1 cellular context compared by ENCODE assay signal in the genomic region with DNA sequence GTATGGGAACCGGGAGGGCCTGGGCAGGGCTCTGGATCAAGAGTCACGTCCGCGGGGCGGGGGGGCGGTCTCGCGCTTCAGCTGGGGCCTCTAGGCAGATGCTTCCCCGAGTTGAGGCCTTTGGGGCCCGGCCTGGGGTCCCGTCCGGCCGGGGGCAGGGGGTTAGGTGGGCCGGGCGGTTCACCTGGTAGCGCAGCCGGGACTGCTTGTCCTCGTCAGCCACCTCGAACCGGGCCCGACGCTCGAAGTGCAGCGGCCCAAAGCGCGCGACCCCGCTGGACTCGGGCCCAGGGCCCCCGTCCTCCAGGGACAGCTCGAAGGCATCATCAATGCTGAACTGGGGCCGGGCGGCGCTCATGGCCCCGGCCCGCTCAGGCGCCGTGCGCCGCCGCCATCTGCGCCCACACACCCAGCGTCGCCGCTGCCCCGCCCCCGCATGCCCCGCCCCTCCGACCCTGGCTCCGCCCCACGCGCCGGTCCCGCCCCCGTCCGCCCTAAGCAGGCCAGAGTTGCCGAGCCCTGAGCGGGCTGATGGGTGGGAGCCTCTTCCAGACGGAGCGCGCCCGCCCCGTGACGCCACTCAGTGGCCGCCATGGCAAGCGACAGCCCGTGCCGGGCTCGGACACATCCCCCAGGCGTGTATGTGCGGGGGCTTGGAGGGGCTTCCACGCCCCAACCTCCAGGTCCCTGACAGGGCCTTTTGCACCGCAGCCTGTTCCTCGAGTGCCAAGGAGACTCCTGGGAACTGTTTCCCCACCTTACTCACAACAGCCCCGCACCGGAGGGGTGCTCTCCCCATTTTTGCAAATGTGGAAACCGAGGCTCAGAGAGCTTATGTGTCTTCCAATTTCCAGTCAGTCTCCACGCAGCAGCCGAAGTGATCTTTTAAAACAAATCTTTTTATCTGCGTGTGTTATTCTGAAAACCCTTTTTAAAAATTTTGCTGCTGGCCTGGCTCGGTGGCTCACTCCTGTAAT.
TF ChIP-seq lines count a peak whose summit lies in the region.

A gene with protein sequence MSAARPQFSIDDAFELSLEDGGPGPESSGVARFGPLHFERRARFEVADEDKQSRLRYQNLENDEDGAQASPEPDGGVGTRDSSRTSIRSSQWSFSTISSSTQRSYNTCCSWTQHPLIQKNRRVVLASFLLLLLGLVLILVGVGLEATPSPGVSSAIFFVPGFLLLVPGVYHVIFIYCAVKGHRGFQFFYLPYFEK (minus strand): TSS at position 417 of the 977 bp plus-strand sequence. CDS start 59 bp downstream, at position 358.

TF ChIP-seq in K562, 482 proteins besides CTCF, POLR2A, EP300 and RAD21 (continued from another document and continues in another):
- TF ChIP-seq, protein P1, sequence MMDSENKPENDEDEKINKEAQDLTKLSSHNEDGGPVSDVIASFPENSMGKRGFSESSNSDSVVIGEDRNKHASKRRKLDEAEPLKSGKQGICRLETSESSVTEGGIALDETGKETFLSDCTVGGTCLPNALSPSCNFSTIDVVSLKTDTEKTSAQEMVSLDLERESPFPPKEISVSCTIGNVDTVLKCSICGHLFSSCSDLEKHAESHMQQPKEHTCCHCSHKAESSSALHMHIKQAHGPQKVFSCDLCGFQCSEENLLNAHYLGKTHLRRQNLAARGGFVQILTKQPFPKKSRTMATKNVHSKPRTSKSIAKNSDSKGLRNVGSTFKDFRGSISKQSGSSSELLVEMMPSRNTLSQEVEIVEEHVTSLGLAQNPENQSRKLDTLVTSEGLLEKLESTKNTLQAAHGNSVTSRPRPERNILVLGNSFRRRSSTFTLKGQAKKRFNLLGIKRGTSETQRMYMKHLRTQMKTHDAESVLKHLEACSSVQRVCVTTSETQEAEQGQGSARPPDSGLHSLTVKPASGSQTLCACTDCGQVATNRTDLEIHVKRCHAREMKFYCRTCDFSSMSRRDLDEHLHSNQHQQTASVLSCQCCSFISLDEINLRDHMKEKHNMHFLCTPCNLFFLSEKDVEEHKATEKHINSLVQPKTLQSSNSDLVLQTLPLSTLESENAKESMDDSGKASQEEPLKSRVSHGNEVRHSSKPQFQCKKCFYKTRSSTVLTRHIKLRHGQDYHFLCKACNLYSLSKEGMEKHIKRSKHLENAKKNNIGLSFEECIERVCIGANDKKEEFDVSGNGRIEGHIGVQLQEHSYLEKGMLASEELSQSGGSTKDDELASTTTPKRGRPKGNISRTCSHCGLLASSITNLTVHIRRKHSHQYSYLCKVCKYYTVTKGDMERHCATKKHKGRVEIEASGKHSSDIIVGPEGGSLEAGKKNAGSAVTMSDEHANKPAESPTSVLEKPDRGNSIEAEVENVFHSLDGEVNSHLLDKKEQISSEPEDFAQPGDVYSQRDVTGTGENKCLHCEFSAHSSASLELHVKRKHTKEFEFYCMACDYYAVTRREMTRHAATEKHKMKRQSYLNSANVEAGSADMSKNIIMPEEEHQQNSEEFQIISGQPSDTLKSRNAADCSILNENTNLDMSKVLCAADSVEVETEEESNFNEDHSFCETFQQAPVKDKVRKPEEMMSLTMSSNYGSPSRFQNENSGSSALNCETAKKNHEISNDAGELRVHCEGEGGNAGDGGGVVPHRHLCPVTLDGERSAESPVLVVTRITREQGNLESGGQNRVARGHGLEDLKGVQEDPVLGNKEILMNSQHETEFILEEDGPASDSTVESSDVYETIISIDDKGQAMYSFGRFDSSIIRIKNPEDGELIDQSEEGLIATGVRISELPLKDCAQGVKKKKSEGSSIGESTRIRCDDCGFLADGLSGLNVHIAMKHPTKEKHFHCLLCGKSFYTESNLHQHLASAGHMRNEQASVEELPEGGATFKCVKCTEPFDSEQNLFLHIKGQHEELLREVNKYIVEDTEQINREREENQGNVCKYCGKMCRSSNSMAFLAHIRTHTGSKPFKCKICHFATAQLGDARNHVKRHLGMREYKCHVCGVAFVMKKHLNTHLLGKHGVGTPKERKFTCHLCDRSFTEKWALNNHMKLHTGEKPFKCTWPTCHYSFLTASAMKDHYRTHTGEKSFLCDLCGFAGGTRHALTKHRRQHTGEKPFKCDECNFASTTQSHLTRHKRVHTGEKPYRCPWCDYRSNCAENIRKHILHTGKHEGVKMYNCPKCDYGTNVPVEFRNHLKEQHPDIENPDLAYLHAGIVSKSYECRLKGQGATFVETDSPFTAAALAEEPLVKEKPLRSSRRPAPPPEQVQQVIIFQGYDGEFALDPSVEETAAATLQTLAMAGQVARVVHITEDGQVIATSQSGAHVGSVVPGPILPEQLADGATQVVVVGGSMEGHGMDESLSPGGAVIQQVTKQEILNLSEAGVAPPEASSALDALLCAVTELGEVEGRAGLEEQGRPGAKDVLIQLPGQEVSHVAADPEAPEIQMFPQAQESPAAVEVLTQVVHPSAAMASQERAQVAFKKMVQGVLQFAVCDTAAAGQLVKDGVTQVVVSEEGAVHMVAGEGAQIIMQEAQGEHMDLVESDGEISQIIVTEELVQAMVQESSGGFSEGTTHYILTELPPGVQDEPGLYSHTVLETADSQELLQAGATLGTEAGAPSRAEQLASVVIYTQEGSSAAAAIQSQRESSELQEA (IDR thresholded peaks at IDR 0.05; ENCODE audit: low read depth) = 0 out of 2 replicates have a peak, but pooled peaks have one; percentile 25
- TF ChIP-seq ZBTB17 (CRISPR knock-in tag; IDR thresholded peaks at IDR 0.05) = peak; percentile 99
- TF ChIP-seq, protein P2, sequence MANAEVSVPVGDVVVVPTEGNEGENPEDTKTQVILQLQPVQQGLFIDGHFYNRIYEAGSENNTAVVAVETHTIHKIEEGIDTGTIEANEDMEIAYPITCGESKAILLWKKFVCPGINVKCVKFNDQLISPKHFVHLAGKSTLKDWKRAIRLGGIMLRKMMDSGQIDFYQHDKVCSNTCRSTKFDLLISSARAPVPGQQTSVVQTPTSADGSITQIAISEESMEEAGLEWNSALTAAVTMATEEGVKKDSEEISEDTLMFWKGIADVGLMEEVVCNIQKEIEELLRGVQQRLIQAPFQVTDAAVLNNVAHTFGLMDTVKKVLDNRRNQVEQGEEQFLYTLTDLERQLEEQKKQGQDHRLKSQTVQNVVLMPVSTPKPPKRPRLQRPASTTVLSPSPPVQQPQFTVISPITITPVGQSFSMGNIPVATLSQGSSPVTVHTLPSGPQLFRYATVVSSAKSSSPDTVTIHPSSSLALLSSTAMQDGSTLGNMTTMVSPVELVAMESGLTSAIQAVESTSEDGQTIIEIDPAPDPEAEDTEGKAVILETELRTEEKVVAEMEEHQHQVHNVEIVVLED (CRISPR knock-in tag; IDR thresholded peaks at IDR 0.05) = 0 out of 2 replicates have a peak, but pooled peaks have one; percentile 13
- TF ChIP-seq PML (IDR thresholded peaks at IDR 0.05; ENCODE audit: low read length) = peak; percentile 73; the same call in 1 of the 2 replicates
- TF ChIP-seq NCOA1 (IDR thresholded peaks at IDR 0.05; ENCODE audit: low read depth) = no peak
- TF ChIP-seq ZC3H8 (IDR thresholded peaks at IDR 0.05) = no peak
- TF ChIP-seq EGR1 (conservative IDR thresholded peaks at IDR 0.05) = peak; percentile 72
- no peak for TF ChIP-seq XRCC4 (IDR thresholded peaks at IDR 0.05; ENCODE audit: extremely low read depth, insufficient read depth, insufficient read length)
- no peak for TF ChIP-seq ZNF224 (CRISPR knock-in tag; IDR thresholded peaks at IDR 0.05)
- no peak for TF ChIP-seq GABPB2 (CRISPR knock-in tag; conservative IDR thresholded peaks at IDR 0.05)
- peak; percentile 61; the same call in 1 of the 2 replicates for TF ChIP-seq LCOR (CRISPR knock-in tag; IDR thresholded peaks at IDR 0.05)
- no peak for TF ChIP-seq BRD4 (IDR thresholded peaks at IDR 0.05)
- TF ChIP-seq, protein P3, sequence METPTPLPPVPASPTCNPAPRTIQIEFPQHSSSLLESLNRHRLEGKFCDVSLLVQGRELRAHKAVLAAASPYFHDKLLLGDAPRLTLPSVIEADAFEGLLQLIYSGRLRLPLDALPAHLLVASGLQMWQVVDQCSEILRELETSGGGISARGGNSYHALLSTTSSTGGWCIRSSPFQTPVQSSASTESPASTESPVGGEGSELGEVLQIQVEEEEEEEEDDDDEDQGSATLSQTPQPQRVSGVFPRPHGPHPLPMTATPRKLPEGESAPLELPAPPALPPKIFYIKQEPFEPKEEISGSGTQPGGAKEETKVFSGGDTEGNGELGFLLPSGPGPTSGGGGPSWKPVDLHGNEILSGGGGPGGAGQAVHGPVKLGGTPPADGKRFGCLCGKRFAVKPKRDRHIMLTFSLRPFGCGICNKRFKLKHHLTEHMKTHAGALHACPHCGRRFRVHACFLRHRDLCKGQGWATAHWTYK (CRISPR knock-in tag; IDR thresholded peaks at IDR 0.05) = 0 out of 2 replicates have a peak, but pooled peaks have one; percentile 63
- 0 out of 2 replicates have a peak, but pooled peaks have one; percentile 42 for TF ChIP-seq ESRRA (IDR thresholded peaks at IDR 0.05; ENCODE audit: borderline replicate concordance, low read depth)
- no peak for TF ChIP-seq CAMTA2 (CRISPR knock-in tag; conservative IDR thresholded peaks at IDR 0.05)
- TF ChIP-seq KDM2B (CRISPR knock-in tag; IDR thresholded peaks at IDR 0.05) = peak; percentile 86; the same call in 1 of the 2 replicates
- TF ChIP-seq, protein P4, sequence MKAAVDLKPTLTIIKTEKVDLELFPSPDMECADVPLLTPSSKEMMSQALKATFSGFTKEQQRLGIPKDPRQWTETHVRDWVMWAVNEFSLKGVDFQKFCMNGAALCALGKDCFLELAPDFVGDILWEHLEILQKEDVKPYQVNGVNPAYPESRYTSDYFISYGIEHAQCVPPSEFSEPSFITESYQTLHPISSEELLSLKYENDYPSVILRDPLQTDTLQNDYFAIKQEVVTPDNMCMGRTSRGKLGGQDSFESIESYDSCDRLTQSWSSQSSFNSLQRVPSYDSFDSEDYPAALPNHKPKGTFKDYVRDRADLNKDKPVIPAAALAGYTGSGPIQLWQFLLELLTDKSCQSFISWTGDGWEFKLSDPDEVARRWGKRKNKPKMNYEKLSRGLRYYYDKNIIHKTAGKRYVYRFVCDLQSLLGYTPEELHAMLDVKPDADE (conservative IDR thresholded peaks at IDR 0.05; ENCODE audit: control insufficient read depth, low read depth, low read length) = peak; percentile 78
- TF ChIP-seq, protein P5, sequence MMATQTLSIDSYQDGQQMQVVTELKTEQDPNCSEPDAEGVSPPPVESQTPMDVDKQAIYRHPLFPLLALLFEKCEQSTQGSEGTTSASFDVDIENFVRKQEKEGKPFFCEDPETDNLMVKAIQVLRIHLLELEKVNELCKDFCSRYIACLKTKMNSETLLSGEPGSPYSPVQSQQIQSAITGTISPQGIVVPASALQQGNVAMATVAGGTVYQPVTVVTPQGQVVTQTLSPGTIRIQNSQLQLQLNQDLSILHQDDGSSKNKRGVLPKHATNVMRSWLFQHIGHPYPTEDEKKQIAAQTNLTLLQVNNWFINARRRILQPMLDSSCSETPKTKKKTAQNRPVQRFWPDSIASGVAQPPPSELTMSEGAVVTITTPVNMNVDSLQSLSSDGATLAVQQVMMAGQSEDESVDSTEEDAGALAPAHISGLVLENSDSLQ (IDR thresholded peaks at IDR 0.05) = no peak
- TF ChIP-seq, protein P6, sequence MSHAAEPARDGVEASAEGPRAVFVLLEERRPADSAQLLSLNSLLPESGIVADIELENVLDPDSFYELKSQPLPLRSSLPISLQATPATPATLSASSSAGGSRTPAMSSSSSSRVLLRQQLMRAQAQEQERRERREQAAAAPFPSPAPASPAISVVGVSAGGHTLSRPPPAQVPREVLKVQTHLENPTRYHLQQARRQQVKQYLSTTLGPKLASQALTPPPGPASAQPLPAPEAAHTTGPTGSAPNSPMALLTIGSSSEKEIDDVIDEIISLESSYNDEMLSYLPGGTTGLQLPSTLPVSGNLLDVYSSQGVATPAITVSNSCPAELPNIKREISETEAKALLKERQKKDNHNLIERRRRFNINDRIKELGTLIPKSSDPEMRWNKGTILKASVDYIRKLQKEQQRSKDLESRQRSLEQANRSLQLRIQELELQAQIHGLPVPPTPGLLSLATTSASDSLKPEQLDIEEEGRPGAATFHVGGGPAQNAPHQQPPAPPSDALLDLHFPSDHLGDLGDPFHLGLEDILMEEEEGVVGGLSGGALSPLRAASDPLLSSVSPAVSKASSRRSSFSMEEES (CRISPR knock-in tag; IDR thresholded peaks at IDR 0.05) = no peak
- TF ChIP-seq MYBL2 (IDR thresholded peaks at IDR 0.05; ENCODE audit: low read depth) = no peak
- TF ChIP-seq MYBL2 (CRISPR knock-in tag; IDR thresholded peaks at IDR 0.05; ENCODE audit: borderline replicate concordance) = no peak
- no peak for TF ChIP-seq ZFPM2 (CRISPR knock-in tag; IDR thresholded peaks at IDR 0.05)
- peak; percentile 82 for TF ChIP-seq NEUROD1 (IDR thresholded peaks at IDR 0.05; ENCODE audit: borderline replicate concordance, low read depth, low read length, partially characterized antibody)
- TF ChIP-seq TGIF2 (CRISPR knock-in tag; IDR thresholded peaks at IDR 0.05) = no peak
- TF ChIP-seq SIX5 (IDR thresholded peaks at IDR 0.05; ENCODE audit: borderline replicate concordance in 1 of 2, insufficient read depth in 1 of 2, low read depth in 1 of 2, low read length in 2 of 2) = no peak
- TF ChIP-seq MAFF (IDR thresholded peaks at IDR 0.05; ENCODE audit: low read length) = no peak
- peak; percentile 70 for TF ChIP-seq CXXC5 (CRISPR knock-in tag; IDR thresholded peaks at IDR 0.05)
- TF ChIP-seq RFX7 (CRISPR knock-in tag; IDR thresholded peaks at IDR 0.05) = no peak
- peak; percentile 46; the same call in 1 of the 2 replicates for TF ChIP-seq KAT7 (CRISPR knock-in tag; IDR thresholded peaks at IDR 0.05; ENCODE audit: borderline replicate concordance)
- TF ChIP-seq, protein P7, sequence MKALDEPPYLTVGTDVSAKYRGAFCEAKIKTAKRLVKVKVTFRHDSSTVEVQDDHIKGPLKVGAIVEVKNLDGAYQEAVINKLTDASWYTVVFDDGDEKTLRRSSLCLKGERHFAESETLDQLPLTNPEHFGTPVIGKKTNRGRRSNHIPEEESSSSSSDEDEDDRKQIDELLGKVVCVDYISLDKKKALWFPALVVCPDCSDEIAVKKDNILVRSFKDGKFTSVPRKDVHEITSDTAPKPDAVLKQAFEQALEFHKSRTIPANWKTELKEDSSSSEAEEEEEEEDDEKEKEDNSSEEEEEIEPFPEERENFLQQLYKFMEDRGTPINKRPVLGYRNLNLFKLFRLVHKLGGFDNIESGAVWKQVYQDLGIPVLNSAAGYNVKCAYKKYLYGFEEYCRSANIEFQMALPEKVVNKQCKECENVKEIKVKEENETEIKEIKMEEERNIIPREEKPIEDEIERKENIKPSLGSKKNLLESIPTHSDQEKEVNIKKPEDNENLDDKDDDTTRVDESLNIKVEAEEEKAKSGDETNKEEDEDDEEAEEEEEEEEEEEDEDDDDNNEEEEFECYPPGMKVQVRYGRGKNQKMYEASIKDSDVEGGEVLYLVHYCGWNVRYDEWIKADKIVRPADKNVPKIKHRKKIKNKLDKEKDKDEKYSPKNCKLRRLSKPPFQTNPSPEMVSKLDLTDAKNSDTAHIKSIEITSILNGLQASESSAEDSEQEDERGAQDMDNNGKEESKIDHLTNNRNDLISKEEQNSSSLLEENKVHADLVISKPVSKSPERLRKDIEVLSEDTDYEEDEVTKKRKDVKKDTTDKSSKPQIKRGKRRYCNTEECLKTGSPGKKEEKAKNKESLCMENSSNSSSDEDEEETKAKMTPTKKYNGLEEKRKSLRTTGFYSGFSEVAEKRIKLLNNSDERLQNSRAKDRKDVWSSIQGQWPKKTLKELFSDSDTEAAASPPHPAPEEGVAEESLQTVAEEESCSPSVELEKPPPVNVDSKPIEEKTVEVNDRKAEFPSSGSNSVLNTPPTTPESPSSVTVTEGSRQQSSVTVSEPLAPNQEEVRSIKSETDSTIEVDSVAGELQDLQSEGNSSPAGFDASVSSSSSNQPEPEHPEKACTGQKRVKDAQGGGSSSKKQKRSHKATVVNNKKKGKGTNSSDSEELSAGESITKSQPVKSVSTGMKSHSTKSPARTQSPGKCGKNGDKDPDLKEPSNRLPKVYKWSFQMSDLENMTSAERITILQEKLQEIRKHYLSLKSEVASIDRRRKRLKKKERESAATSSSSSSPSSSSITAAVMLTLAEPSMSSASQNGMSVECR (CRISPR knock-in tag; IDR thresholded peaks at IDR 0.05) = peak; percentile 90
- TF ChIP-seq RCOR1 (IDR thresholded peaks at IDR 0.05; ENCODE audit: borderline replicate concordance in 1 of 2, low read depth in 2 of 2, low read length in 2 of 2) = no peak; a peak in 1 of 4 replicates
- TF ChIP-seq FOSL1 (tag; conservative IDR thresholded peaks at IDR 0.05) = peak; percentile 46; the same call in 1 of the 2 replicates
- peak; percentile 50; the same call in 1 of the 2 replicates for TF ChIP-seq MBD2 (IDR thresholded peaks at IDR 0.05; ENCODE audit: borderline replicate concordance, low read depth)
